In the genomic region with DNA sequence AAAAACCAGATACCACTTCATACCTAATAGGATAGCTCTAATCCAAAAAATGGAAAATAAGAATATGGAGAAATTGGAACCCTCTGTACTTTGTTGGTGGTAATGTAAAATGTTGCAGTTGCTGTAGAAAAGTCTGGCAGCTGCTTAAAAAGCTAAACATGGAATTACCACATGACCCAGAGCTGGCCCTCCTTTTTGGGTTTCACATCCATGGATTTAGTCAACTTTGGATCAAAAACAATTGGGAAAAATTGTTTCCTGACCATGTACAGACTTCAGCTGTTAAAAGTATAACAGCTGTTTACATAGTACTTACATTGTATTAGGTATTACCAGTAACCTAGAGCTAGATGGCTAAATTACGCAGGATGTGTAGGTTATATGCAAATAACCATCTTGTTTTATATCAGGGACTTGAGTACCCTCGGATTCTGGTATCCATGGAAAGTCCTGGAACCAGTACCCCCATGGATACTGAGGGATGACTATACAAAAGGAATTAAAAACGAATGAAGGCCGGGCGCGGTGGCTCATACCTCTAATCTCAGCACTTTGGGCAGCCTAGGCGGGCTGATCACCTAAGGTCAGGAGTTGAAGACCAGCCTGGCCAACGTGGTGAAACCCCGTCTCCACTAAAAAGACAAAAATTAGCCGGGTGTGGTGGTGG, we compare ENCODE assay signal across 3 cellular contexts.
TF ChIP-seq lines count a peak whose summit lies in the region.

No MANE protein-coding gene starts in this region.

TF ChIP-seq in H1, 55 proteins besides CTCF, POLR2A, EP300 and RAD21:
- TF ChIP-seq FOSL1 (IDR thresholded peaks at IDR 0.05; ENCODE audit: insufficient read depth, low read depth, low read length) (no peak), POLR2AphosphoS5 (IDR thresholded peaks at IDR 0.05; ENCODE audit: low read depth, low read length) (0 out of 2 replicates have a peak, but pooled peaks have one; percentile 19)
TF ChIP-seq in H1: peak in this region for 1.

TF ChIP-seq in neural cell, 6 proteins besides CTCF, POLR2A, EP300 and RAD21:
- TF ChIP-seq POLR2AphosphoS5 (IDR thresholded peaks at IDR 0.05) (peak; percentile 1), SMC3 (conservative IDR thresholded peaks at IDR 0.05; ENCODE audit: poor library complexity) (no peak)

TF ChIP-seq in SK-N-SH treated with all-trans-retinoic acid at 6 μM for 48 hours, 23 proteins besides CTCF, POLR2A, EP300 and RAD21:
- no peak for TF ChIP-seq PPARA (CRISPR knock-in tag; IDR thresholded peaks at IDR 0.05; ENCODE audit: borderline replicate concordance)
- no peak for TF ChIP-seq ZNF8 (CRISPR knock-in tag; IDR thresholded peaks at IDR 0.05)
- TF ChIP-seq GLIS3 (CRISPR knock-in tag; IDR thresholded peaks at IDR 0.05): no peak
- TF ChIP-seq, protein P1, sequence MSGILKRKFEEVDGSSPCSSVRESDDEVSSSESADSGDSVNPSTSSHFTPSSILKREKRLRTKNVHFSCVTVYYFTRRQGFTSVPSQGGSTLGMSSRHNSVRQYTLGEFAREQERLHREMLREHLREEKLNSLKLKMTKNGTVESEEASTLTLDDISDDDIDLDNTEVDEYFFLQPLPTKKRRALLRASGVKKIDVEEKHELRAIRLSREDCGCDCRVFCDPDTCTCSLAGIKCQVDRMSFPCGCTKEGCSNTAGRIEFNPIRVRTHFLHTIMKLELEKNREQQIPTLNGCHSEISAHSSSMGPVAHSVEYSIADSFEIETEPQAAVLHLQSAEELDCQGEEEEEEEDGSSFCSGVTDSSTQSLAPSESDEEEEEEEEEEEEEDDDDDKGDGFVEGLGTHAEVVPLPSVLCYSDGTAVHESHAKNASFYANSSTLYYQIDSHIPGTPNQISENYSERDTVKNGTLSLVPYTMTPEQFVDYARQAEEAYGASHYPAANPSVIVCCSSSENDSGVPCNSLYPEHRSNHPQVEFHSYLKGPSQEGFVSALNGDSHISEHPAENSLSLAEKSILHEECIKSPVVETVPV (CRISPR knock-in tag; IDR thresholded peaks at IDR 0.05): no peak
- TF ChIP-seq, protein P2, sequence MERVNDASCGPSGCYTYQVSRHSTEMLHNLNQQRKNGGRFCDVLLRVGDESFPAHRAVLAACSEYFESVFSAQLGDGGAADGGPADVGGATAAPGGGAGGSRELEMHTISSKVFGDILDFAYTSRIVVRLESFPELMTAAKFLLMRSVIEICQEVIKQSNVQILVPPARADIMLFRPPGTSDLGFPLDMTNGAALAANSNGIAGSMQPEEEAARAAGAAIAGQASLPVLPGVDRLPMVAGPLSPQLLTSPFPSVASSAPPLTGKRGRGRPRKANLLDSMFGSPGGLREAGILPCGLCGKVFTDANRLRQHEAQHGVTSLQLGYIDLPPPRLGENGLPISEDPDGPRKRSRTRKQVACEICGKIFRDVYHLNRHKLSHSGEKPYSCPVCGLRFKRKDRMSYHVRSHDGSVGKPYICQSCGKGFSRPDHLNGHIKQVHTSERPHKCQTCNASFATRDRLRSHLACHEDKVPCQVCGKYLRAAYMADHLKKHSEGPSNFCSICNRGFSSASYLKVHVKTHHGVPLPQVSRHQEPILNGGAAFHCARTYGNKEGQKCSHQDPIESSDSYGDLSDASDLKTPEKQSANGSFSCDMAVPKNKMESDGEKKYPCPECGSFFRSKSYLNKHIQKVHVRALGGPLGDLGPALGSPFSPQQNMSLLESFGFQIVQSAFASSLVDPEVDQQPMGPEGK (CRISPR knock-in tag; IDR thresholded peaks at IDR 0.05; ENCODE audit: borderline replicate concordance): no peak
- no peak for TF ChIP-seq TCF4 (CRISPR knock-in tag; IDR thresholded peaks at IDR 0.05; ENCODE audit: borderline replicate concordance)
- TF ChIP-seq CSDC2 (CRISPR knock-in tag; IDR thresholded peaks at IDR 0.05): no peak
- no peak for TF ChIP-seq ZNF70 (CRISPR knock-in tag; IDR thresholded peaks at IDR 0.05)
- TF ChIP-seq ZFP30 (CRISPR knock-in tag; IDR thresholded peaks at IDR 0.05): no peak
- TF ChIP-seq SNAI2 (CRISPR knock-in tag; IDR thresholded peaks at IDR 0.05): no peak
TF ChIP-seq in SK-N-SH treated with all-trans-retinoic acid at 6 μM for 48 hours: peak in this region for 0.
